ENCODE assay signal across 30 cellular contexts in the genomic region with DNA sequence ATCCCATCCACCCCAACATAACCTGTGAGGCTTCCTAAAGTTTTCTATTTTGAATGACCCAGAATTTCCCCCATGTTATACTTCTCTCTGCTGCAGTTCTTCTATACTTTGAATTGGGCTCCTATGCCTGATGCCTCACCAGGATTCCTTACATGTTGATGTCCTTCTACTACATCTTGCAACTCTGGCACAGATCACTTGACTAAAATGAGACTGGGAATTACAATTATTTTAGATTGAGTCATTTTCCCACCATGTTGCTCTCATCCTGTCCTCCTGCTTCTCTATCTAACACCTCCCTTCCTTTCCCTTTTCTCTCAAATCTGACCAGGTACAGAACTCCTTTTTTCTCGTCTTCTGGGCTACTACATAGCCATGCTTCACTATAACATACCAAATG.
DNase-seq lines count a peak whose midpoint lies in the region; ATAC-seq, FAIRE-seq and TF ChIP-seq lines count a peak whose summit lies in the region.
"Had no signal": no experiment of that assay in that cellular context is flagged by ENCODE, and none has a peak within 500 bp of the region (broad histone marks: within the 10 kb centered on the region; RNA-seq: fewer than 3 reads in every experiment).

No MANE protein-coding gene starts in this region.

- intact Hi-C loops in MCF 10A (cut with micrococcal nuclease), result loop anchor here (5.0 kb wide), 1 partner anchor 96 kb away; no protein-coding TSS in a partner anchor
- intact Hi-C loops in breast epithelium (cut with DNase I; ENCODE audit: low total_unique reads), result loop anchor here (5.0 kb wide), 1 partner anchor 981 kb away; no protein-coding TSS in a partner anchor

- DNase-seq in MCF 10A (ENCODE audit: unreplicated experiment) (no peak), breast epithelium (ENCODE audit: low spot score in 2 of 2) (no peak), astrocyte of the hippocampus (ENCODE audit: low read depth, low spot score) (peak; percentile 8), foreskin keratinocyte (peak in 1 of 2 donors; percentile 26), urothelium cell line (ENCODE audit: low spot score) (no peak), frontal cortex (ENCODE audit: low spot score in 2 of 2) (no peak), putamen (ENCODE audit: low spot score) (no peak)
- DNase-seq: activated CD4-positive, alpha-beta T cell treated with anti-CD3 and anti-CD28 coated beads for 4 hours; activated effector memory CD4-positive, alpha-beta T cell treated with anti-CD3 and anti-CD28 coated beads, Interleukin-2, amount 50 U/mL, for 16 hours; activated T-cell treated with anti-CD3 and anti-CD28 coated beads, Interleukin-2, amount 50 U/mL, for 1 hour; CD8-positive, alpha-beta T cell; DMS153; effector CD4-positive, alpha-beta T cell; erythroblast; H7; hippocampal formation; MM.1S; naive B cell; NCI-H1417; NCI-H2081 treated with DMSO at 0.1 percent for 48 hours; NCI-H774; stimulated activated naive CD8-positive, alpha-beta T cell treated with anti-CD3 and anti-CD28 coated beads, Interleukin-15, Interleukin-2, amounts not matched to agents 100 U/mL and 50 U/mL, for 24 hours; T-helper 17 cell had no signal

- H3K36me3 Mint-ChIP-seq in MCF 10A (ENCODE audit: insufficient read depth, unreplicated experiment), result no peaks in the 10 kb centered on the region
- H3K36me3 Mint-ChIP-seq: brain; CD8-positive, alpha-beta T cell; mesothelial cell of epicardium; naive B cell had no signal

- TF ChIP-seq POLR2A in breast epithelium (IDR thresholded peaks at IDR 0.05), result no peak

- TF ChIP-seq CTCF in MCF 10A (IDR thresholded peaks at IDR 0.05; ENCODE audit: unreplicated experiment), result no peak
- no peak for TF ChIP-seq CTCF in breast epithelium (IDR thresholded peaks at IDR 0.05)
- no peak for TF ChIP-seq CTCF in foreskin keratinocyte (conservative IDR thresholded peaks at IDR 0.05)

- no peak overlapping the region for H3K27ac ChIP-seq in breast epithelium
- peak overlapping the region; percentile 36 for H3K27ac ChIP-seq in foreskin keratinocyte
- H3K27ac ChIP-seq: 22Rv1 had no signal

- H3K9me3 Mint-ChIP-seq in MCF 10A (ENCODE audit: unreplicated experiment), result no peaks in the 10 kb centered on the region
- H3K9me3 Mint-ChIP-seq: brain; CD8-positive, alpha-beta T cell; naive B cell had no signal

- no peak overlapping the region for H3K4me3 ChIP-seq in breast epithelium
- H3K4me3 ChIP-seq: K562, prostate gland had no signal

- H3K27me3 Mint-ChIP-seq in MCF 10A (ENCODE audit: insufficient read depth, unreplicated experiment), result no peaks in the 10 kb centered on the region
- H3K27me3 Mint-ChIP-seq: naive B cell, T-helper 17 cell had no signal

- peaks cover 58% of the 10 kb centered on the region for H3K4me1 Mint-ChIP-seq in MCF 10A (ENCODE audit: insufficient read depth, unreplicated experiment)
- H3K4me1 Mint-ChIP-seq: brain, naive B cell, T-helper 17 cell had no signal

- H3K27me3 ChIP-seq in breast epithelium, result no peaks in the 10 kb centered on the region
- no peaks in the 10 kb centered on the region for H3K27me3 ChIP-seq in foreskin keratinocyte

- H3K4me3 Mint-ChIP-seq in MCF 10A (ENCODE audit: unreplicated experiment), result no peak overlapping the region
- H3K4me3 Mint-ChIP-seq: brain; CD8-positive, alpha-beta T cell; mesothelial cell of epicardium; naive B cell; T-helper 17 cell had no signal

- BruUV-seq in MCF 10A (replicated peaks; lab: Mats Ljungman, UMichigan), result no TSS peak

- H3K27ac Mint-ChIP-seq in MCF 10A (ENCODE audit: low read depth, unreplicated experiment), result peak overlapping the region; percentile 91
- H3K27ac Mint-ChIP-seq: brain; CD8-positive, alpha-beta T cell; naive B cell; T-helper 17 cell had no signal

- FAIRE-seq in urothelium cell line (lab: Jason Lieb, UNC) (peak; percentile 77), frontal cortex (lab: Jason Lieb, UNC) (no peak)
- FAIRE-seq: K562 had no signal

- CTCF ChIA-PET in MCF 10A (lab: Yijun Ruan, JAX), result no interaction called here

- ATAC-seq in foreskin keratinocyte (no peak), GM21526 (IDR thresholded peaks at IDR 0.05; ENCODE audit: low FRiP score, unreplicated experiment) (no peak)
- ATAC-seq: CD8-positive, alpha-beta T cell; K562; left lobe of liver; T-helper 17 cell had no signal

- POLR2A ChIA-PET in MCF 10A (lab: Yijun Ruan, JAX), result interaction anchor here (0.6 to 4.8 kb wide), 6 partner anchors 9 to 377 kb away, joined by 3 to 38 read pairs (median 8); no protein-coding TSS in a partner anchor

- H3K36me3 ChIP-seq in breast epithelium, result no peaks in the 10 kb centered on the region
- H3K36me3 ChIP-seq: prostate gland had no signal

- H3K4me1 ChIP-seq in breast epithelium (no peaks in the 10 kb centered on the region), foreskin keratinocyte (peaks cover 26% of the 10 kb centered on the region)
- H3K4me1 ChIP-seq: prostate gland had no signal

- no peaks in the 10 kb centered on the region for H3K9me3 ChIP-seq in breast epithelium
- H3K9me3 ChIP-seq: prostate gland had no signal
